ENCODE assay signal across 21 cellular contexts in genomic region chr10:106474891-106475290, GRCh38.
"Had no signal": no experiment of that assay in that cellular context is flagged by ENCODE, and none has a peak within 500 bp of the region (broad histone marks: within the 10 kb centered on the region; RNA-seq: fewer than 3 reads in every experiment).

No MANE protein-coding gene starts in this region.

- H3K4me3 ChIP-seq: cardiac muscle cell, left lung, lung, neural progenitor cell, testis, vagina had no signal

- H3K4me3 Mint-ChIP-seq: activated CD4-positive, alpha-beta memory T cell treated with anti-CD3 and anti-CD28 coated beads for 36 hours; activated naive CD4-positive, alpha-beta T cell treated with anti-CD3 and anti-CD28 coated beads for 36 hours; activated naive CD8-positive, alpha-beta T cell treated with anti-CD3 and anti-CD28 coated beads, Interleukin-2, amount 10 ng/mL, durations not matched to agents 7 days and 5 days; activated T-cell treated with anti-CD3 and anti-CD28 coated beads, Interleukin-2, amount 50 U/mL, for 72 hours; naive thymus-derived CD8-positive, alpha-beta T cell; neural progenitor cell; type B pancreatic cell had no signal

- H3K9ac ChIP-seq: neural progenitor cell had no signal

- H3K27ac ChIP-seq: cardiac muscle cell, left lung, neural progenitor cell, testis, vagina had no signal

- H3K27me3 Mint-ChIP-seq: activated CD4-positive, alpha-beta memory T cell treated with anti-CD3 and anti-CD28 coated beads for 36 hours; activated naive CD8-positive, alpha-beta T cell treated with anti-CD3 and anti-CD28 coated beads, Interleukin-2, amount 10 ng/mL, durations not matched to agents 7 days and 5 days; naive thymus-derived CD8-positive, alpha-beta T cell; type B pancreatic cell had no signal

- DNase-seq: activated CD4-positive, alpha-beta memory T cell treated with anti-CD3 and anti-CD28 coated beads for 36 hours; activated CD4-positive, alpha-beta T cell treated with anti-CD3 and anti-CD28 coated beads for 48 hours; activated effector memory CD4-positive, alpha-beta T cell treated with Interleukin-2 at 50 U/mL for 16 hours; activated naive CD4-positive, alpha-beta T cell treated with anti-CD3 and anti-CD28 coated beads for 36 hours; activated naive CD8-positive, alpha-beta T cell treated with anti-CD3 and anti-CD28 coated beads, Interleukin-2, amount 10 ng/mL, durations not matched to agents 7 days and 5 days; activated T-cell treated with anti-CD3 and anti-CD28 coated beads, Interleukin-2, amount 50 U/mL, for 72 hours; amygdala; erythroblast; kidney glomerular epithelial cell; left lung; naive thymus-derived CD8-positive, alpha-beta T cell; posterior cingulate gyrus; stimulated activated CD4-positive, alpha-beta T cell treated with anti-CD3 and anti-CD28 coated beads, Interleukin-4, amount 100 ng/mL, for 1 hour; stimulated activated naive CD4-positive, alpha-beta T cell; testis had no signal

- H3K4me1 Mint-ChIP-seq: activated naive CD8-positive, alpha-beta T cell treated with anti-CD3 and anti-CD28 coated beads, Interleukin-2, amount 10 ng/mL, durations not matched to agents 7 days and 5 days; naive thymus-derived CD8-positive, alpha-beta T cell; neural progenitor cell had no signal

- H3K36me3 Mint-ChIP-seq: activated CD4-positive, alpha-beta memory T cell treated with anti-CD3 and anti-CD28 coated beads for 36 hours; activated naive CD8-positive, alpha-beta T cell treated with anti-CD3 and anti-CD28 coated beads, Interleukin-2, amount 10 ng/mL, durations not matched to agents 7 days and 5 days; naive thymus-derived CD8-positive, alpha-beta T cell; neural progenitor cell; type B pancreatic cell had no signal

- ATAC-seq: activated T-cell treated with anti-CD3 and anti-CD28 coated beads, Interleukin-2, amount 50 U/mL, for 72 hours; left lung; naive thymus-derived CD8-positive, alpha-beta T cell; sciatic nerve had no signal

- H3K4me1 ChIP-seq: left lung, neural progenitor cell, testis, vagina had no signal

- H3K9me3 ChIP-seq: left lung, testis, vagina had no signal

- H3K27ac Mint-ChIP-seq: activated CD4-positive, alpha-beta memory T cell treated with anti-CD3 and anti-CD28 coated beads for 36 hours; activated naive CD4-positive, alpha-beta T cell treated with anti-CD3 and anti-CD28 coated beads for 36 hours; activated naive CD8-positive, alpha-beta T cell treated with anti-CD3 and anti-CD28 coated beads, Interleukin-2, amount 10 ng/mL, durations not matched to agents 7 days and 5 days; activated T-cell treated with anti-CD3 and anti-CD28 coated beads, Interleukin-2, amount 50 U/mL, for 72 hours; naive thymus-derived CD8-positive, alpha-beta T cell; neural progenitor cell; type B pancreatic cell had no signal

- H3K9me3 Mint-ChIP-seq: type B pancreatic cell had no signal

- H3K27me3 ChIP-seq: cardiac muscle cell, left lung, neural progenitor cell, testis, vagina had no signal

- H3K36me3 ChIP-seq: cardiac muscle cell, left lung, neural progenitor cell, vagina had no signal
